1 cellular context compared by ENCODE assay signal in the genomic region with DNA sequence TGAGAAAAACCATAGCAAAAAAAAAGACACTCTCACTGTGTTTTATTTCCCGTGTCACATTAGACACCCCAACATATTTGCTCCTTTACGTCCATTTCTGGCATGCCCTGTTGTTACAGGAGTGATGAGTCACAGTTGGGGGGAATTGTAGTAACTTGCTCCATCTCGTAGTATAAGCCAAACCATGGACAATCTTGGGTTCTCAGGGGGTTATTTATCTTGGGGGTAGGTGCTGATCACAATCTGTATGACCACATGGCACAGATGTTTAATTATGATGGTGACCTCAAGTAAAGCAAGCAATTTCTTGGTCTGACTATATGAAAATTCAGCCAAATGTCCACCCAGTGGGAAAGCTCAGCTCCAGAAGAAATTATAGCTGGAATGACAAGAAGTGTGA.
TF ChIP-seq lines count a peak whose summit lies in the region.

No MANE protein-coding gene starts in this region.

TF ChIP-seq in GM23338, 12 proteins besides CTCF, POLR2A, EP300 and RAD21 (continued from another document):
- TF ChIP-seq NANOG (IDR thresholded peaks at IDR 0.05; ENCODE audit: borderline replicate concordance) (no peak), CREB1 (CRISPR knock-in tag; IDR thresholded peaks at IDR 0.05; ENCODE audit: low read depth) (no peak), EZH2 (IDR thresholded peaks at IDR 0.05; ENCODE audit: low read depth, unreplicated experiment) (no peak), EZH2phosphoT487 (IDR thresholded peaks at IDR 0.05; ENCODE audit: unreplicated experiment) (no peak), POLR2AphosphoS5 (IDR thresholded peaks at IDR 0.05; ENCODE audit: low read depth) (no peak), ZNF331 (CRISPR knock-in tag; IDR thresholded peaks at IDR 0.05; ENCODE audit: low read depth) (no peak)
- TF ChIP-seq, protein P1, sequence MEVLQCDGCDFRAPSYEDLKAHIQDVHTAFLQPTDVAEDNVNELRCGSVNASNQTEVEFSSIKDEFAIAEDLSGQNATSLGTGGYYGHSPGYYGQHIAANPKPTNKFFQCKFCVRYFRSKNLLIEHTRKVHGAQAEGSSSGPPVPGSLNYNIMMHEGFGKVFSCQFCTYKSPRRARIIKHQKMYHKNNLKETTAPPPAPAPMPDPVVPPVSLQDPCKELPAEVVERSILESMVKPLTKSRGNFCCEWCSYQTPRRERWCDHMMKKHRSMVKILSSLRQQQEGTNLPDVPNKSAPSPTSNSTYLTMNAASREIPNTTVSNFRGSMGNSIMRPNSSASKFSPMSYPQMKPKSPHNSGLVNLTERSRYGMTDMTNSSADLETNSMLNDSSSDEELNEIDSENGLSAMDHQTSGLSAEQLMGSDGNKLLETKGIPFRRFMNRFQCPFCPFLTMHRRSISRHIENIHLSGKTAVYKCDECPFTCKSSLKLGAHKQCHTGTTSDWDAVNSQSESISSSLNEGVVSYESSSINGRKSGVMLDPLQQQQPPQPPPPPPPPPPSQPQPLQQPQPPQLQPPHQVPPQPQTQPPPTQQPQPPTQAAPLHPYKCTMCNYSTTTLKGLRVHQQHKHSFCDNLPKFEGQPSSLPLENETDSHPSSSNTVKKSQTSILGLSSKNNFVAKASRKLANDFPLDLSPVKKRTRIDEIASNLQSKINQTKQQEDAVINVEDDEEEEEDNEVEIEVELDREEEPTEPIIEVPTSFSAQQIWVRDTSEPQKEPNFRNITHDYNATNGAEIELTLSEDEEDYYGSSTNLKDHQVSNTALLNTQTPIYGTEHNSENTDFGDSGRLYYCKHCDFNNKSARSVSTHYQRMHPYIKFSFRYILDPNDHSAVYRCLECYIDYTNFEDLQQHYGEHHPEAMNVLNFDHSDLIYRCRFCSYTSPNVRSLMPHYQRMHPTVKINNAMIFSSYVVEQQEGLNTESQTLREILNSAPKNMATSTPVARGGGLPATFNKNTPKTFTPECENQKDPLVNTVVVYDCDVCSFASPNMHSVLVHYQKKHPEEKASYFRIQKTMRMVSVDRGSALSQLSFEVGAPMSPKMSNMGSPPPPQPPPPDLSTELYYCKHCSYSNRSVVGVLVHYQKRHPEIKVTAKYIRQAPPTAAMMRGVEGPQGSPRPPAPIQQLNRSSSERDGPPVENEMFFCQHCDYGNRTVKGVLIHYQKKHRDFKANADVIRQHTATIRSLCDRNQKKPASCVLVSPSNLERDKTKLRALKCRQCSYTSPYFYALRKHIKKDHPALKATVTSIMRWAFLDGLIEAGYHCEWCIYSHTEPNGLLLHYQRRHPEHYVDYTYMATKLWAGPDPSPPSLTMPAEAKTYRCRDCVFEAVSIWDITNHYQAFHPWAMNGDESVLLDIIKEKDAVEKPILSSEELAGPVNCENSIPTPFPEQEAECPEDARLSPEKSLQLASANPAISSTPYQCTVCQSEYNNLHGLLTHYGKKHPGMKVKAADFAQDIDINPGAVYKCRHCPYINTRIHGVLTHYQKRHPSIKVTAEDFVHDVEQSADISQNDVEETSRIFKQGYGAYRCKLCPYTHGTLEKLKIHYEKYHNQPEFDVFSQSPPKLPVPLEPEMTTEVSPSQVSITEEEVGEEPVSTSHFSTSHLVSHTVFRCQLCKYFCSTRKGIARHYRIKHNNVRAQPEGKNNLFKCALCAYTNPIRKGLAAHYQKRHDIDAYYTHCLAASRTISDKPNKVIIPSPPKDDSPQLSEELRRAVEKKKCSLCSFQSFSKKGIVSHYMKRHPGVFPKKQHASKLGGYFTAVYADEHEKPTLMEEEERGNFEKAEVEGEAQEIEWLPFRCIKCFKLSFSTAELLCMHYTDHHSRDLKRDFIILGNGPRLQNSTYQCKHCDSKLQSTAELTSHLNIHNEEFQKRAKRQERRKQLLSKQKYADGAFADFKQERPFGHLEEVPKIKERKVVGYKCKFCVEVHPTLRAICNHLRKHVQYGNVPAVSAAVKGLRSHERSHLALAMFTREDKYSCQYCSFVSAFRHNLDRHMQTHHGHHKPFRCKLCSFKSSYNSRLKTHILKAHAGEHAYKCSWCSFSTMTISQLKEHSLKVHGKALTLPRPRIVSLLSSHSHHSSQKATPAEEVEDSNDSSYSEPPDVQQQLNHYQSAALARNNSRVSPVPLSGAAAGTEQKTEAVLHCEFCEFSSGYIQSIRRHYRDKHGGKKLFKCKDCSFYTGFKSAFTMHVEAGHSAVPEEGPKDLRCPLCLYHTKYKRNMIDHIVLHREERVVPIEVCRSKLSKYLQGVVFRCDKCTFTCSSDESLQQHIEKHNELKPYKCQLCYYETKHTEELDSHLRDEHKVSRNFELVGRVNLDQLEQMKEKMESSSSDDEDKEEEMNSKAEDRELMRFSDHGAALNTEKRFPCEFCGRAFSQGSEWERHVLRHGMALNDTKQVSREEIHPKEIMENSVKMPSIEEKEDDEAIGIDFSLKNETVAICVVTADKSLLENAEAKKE (CRISPR knock-in tag; IDR thresholded peaks at IDR 0.05) = no peak
